In the genomic region with DNA sequence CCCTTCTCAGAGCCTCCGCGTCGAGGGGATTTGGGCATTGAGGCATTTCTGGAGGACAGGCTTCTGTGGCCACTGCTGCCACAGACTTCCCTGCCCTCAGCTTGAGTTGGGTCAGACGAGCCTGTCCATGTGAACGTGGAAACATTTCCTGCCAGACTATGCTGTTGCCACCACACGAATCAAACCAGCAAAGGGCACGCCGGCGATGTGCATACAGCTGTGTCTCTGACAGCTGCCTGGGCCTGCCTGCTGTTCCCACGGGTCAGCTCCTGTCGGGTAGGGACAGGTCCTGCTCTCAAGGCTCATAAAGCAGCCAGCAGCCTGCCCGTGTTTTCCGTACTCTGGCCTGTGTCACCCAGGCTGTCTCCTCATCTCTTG, we compare ENCODE assay signal across 11 cellular contexts.
A peak's percentile ranks its signal among the peaks of the same experiment; 100 is the strongest.
DNase-seq lines count a peak whose midpoint lies in the region; ATAC-seq and TF ChIP-seq lines count a peak whose summit lies in the region.
"Had no signal": no experiment of that assay in that cellular context is flagged by ENCODE, and none has a peak within 500 bp of the region (broad histone marks: within the 10 kb centered on the region; RNA-seq: fewer than 3 reads in every experiment).

No MANE protein-coding gene starts in this region.

- peak overlapping the region; percentile 82 for H3K27ac Mint-ChIP-seq in activated T-cell treated with anti-CD3 and anti-CD28 coated beads, Interleukin-2, amount 50 U/mL, for 72 hours
- H3K27ac Mint-ChIP-seq in T-cell = peak overlapping the region; percentile 99
- H3K27ac Mint-ChIP-seq in progenitor cell of endocrine pancreas = no peak overlapping the region

- no peaks in the 10 kb centered on the region for H3K9me3 ChIP-seq in iPS-15b (ENCODE audit: control insufficient read depth, insufficient read depth, low read length)

- peak overlapping the region; percentile 89 to 95 for H3K4me3 Mint-ChIP-seq in activated T-cell treated with anti-CD3 and anti-CD28 coated beads, Interleukin-2, amount 50 U/mL, for 72 hours
- H3K4me3 Mint-ChIP-seq in T-cell (peak overlapping the region; percentile 84 to 94 (median 91)), progenitor cell of endocrine pancreas (ENCODE audit: low read depth) (no peak overlapping the region)

- H3K27me3 Mint-ChIP-seq in activated T-cell treated with anti-CD3 and anti-CD28 coated beads, Interleukin-2, amount 50 U/mL, for 72 hours (ENCODE audit: low read depth) = no peaks in the 10 kb centered on the region
- no peaks in the 10 kb centered on the region for H3K27me3 Mint-ChIP-seq in T-cell
- no peaks in the 10 kb centered on the region for H3K27me3 Mint-ChIP-seq in progenitor cell of endocrine pancreas

- peak overlapping the region; percentile 12 for H3K9ac ChIP-seq in iPS-15b (ENCODE audit: low read depth, low read length)

- H3K4me3 ChIP-seq in iPS-15b (ENCODE audit: low read depth, low read length) = no peak overlapping the region

- H3K36me3 Mint-ChIP-seq in activated T-cell treated with anti-CD3 and anti-CD28 coated beads, Interleukin-2, amount 50 U/mL, for 72 hours (ENCODE audit: insufficient read depth in 2 of 2) = no peaks in the 10 kb centered on the region
- H3K36me3 Mint-ChIP-seq in T-cell = no peaks in the 10 kb centered on the region
- no peaks in the 10 kb centered on the region for H3K36me3 Mint-ChIP-seq in progenitor cell of endocrine pancreas (ENCODE audit: insufficient read depth)

- H3K36me3 ChIP-seq in iPS-15b (ENCODE audit: control insufficient read depth, insufficient read depth, low read length) = peaks cover 9% of the 10 kb centered on the region

- peak overlapping the region; percentile 49 for H3K27ac ChIP-seq in substantia nigra (ENCODE audit: low read depth, low read length, poor library complexity, severe bottlenecking)

- peaks cover 32% of the 10 kb centered on the region for H3K4me1 ChIP-seq in iPS-15b (ENCODE audit: control insufficient read depth, insufficient read depth, low read length)

- CTCF ChIA-PET in T-cell (lab: Charles Lee) = interaction anchor here in 1 of 2 donors (0.5 kb wide), 1 partner anchor 836 kb away, joined by 5 read pairs; no protein-coding TSS in a partner anchor

- TF ChIP-seq CTCF in progenitor cell of endocrine pancreas (IDR thresholded peaks at IDR 0.05; ENCODE audit: unreplicated experiment) = no peak

- DNase-seq in activated T-cell treated with anti-CD3 and anti-CD28 coated beads, Interleukin-2, amount 50 U/mL, for 72 hours = no peak
- DNase-seq in activated T-cell treated with anti-CD3 and anti-CD28 coated beads, Interleukin-2, amount 50 U/mL, for 1 hour = no peak
- no peak for DNase-seq in T-cell
- peak in 1 of 49 donors; percentile 19 for DNase-seq in substantia nigra (lab: John Stamatoyannopoulos, UW)
- DNase-seq in progenitor cell of endocrine pancreas (ENCODE audit: low spot score, unreplicated experiment) = no peak
- no peak for DNase-seq in NCI-H1436 (lab: John Stamatoyannopoulos, UW)
- DNase-seq: NCI-H345; SHP77 treated with DMSO at 0.1 percent for 48 hours; stimulated activated CD4-positive, alpha-beta T cell treated with anti-CD3 and anti-CD28 coated beads, Interleukin-12 subunit alpha, Interleukin-12 subunit beta, amount 100 ng/mL, for 4 hours had no signal

- H3K4me1 Mint-ChIP-seq in activated T-cell treated with anti-CD3 and anti-CD28 coated beads, Interleukin-2, amount 50 U/mL, for 72 hours (ENCODE audit: low read depth) = peaks cover 88% of the 10 kb centered on the region
- peaks cover 85 to 86% (median 85%) of the 10 kb centered on the region in 3 donors for H3K4me1 Mint-ChIP-seq in T-cell
- peaks cover 58% of the 10 kb centered on the region for H3K4me1 Mint-ChIP-seq in progenitor cell of endocrine pancreas (ENCODE audit: low read depth)

- peaks cover 4% of the 10 kb centered on the region for H3K27me3 ChIP-seq in iPS-15b (ENCODE audit: control insufficient read depth, insufficient read depth, low read length)

- no peaks in the 10 kb centered on the region for H3K9me3 Mint-ChIP-seq in activated T-cell treated with anti-CD3 and anti-CD28 coated beads, Interleukin-2, amount 50 U/mL, for 72 hours
- H3K9me3 Mint-ChIP-seq in T-cell = no peaks in the 10 kb centered on the region
- no peaks in the 10 kb centered on the region for H3K9me3 Mint-ChIP-seq in progenitor cell of endocrine pancreas (ENCODE audit: low read depth)

- ATAC-seq in activated T-cell treated with anti-CD3 and anti-CD28 coated beads, Interleukin-2, amount 50 U/mL, for 72 hours (replicated peaks in 1 of 2) = no peak
- ATAC-seq in T-cell (replicated peaks in 1 of 4) (no peak), GM21528 (IDR thresholded peaks at IDR 0.05; ENCODE audit: low FRiP score, unreplicated experiment) (no peak)

- POLR2A ChIA-PET in T-cell (lab: Charles Lee) = no interaction called here
